21 cellular contexts compared by ENCODE assay signal in genomic region chr3:4153771-4154170, GRCh38.
DNase-seq lines count a peak whose midpoint lies in the region; ATAC-seq lines count a peak whose summit lies in the region.
"Had no signal": no experiment of that assay in that cellular context is flagged by ENCODE, and none has a peak within 500 bp of the region (broad histone marks: within the 10 kb centered on the region; RNA-seq: fewer than 3 reads in every experiment).

No MANE protein-coding gene starts in this region.

- ATAC-seq in GM19397 (IDR thresholded peaks at IDR 0.05; ENCODE audit: unreplicated experiment), result no peak
- ATAC-seq: GM12878 had no signal

- DNase-seq in HuH-7 (ENCODE audit: low spot score) (peak; percentile 34), SK-MEL-5 (ENCODE audit: low read depth, low spot score) (peak; percentile 77), foreskin melanocyte (peak; percentile 74), GM19240 (ENCODE audit: insufficient read length, low spot score) (no peak)
- DNase-seq: 8988T; ACHN; BE2C; C1 segment of cervical spinal cord; CD4-positive, alpha-beta memory T cell; CD4-positive, CD25-positive, alpha-beta regulatory T cell; CD8-positive, alpha-beta memory T cell; COR-L47; DMS 273 treated with DMSO at 0.1 percent for 48 hours; DMS153; DMS53; DMS79; DND-41; EL; GDM1 had no signal

- in situ Hi-C loops in SK-MEL-5 (cut with HindIII; ENCODE audit: low pct_unique_long_range_greater_than_20kb, low sequenced_read_pairs), result no loop called here
